20 cellular contexts compared by ENCODE assay signal in genomic region chr6:10584607-10585006, GRCh38.
DNase-seq lines count a peak whose midpoint lies in the region; ATAC-seq, FAIRE-seq and TF ChIP-seq lines count a peak whose summit lies in the region.
"Had no signal": no experiment of that assay in that cellular context is flagged by ENCODE, and none has a peak within 500 bp of the region (broad histone marks: within the 10 kb centered on the region; RNA-seq: fewer than 3 reads in every experiment).

No MANE protein-coding gene starts in this region.

- no TSS peak for BruUV-seq in HepG2 (replicated peaks; lab: Mats Ljungman, UMichigan)

- no peak overlapping the region for H2AFZ ChIP-seq in HepG2 (ENCODE audit: low read length)
- no peak overlapping the region for H2AFZ ChIP-seq in trophoblast cell (ENCODE audit: insufficient read depth, low read length, poor library complexity)
- no peak overlapping the region for H2AFZ ChIP-seq in Karpas-422 (ENCODE audit: low read length)
- H2AFZ ChIP-seq: PC-9 had no signal

- FAIRE-seq in HepG2 (lab: Jason Lieb, UNC) (no peak), D721Med (lab: Jason Lieb, UNC) (no peak)
- FAIRE-seq: A204.1, GM12878, GM18507 had no signal

- no peak overlapping the region for H3K23ac ChIP-seq in trophoblast cell (ENCODE audit: low read length)

- H3K79me1 ChIP-seq in trophoblast cell (ENCODE audit: low read length): peaks cover 12% of the 10 kb centered on the region

- no peak overlapping the region for H3K4ac ChIP-seq in trophoblast cell (ENCODE audit: low read depth, low read length)

- H3K4me3 ChIP-seq in liver (ENCODE audit: low read depth in 1 of 3, low read length in 3 of 3) (no peak overlapping the region), HepG2 (replicated peaks in 1 of 3; ENCODE audit: insufficient read depth in 1 of 3, low read depth in 2 of 3, low read length in 3 of 3) (no peak overlapping the region), trophoblast cell (ENCODE audit: low read depth, low read length) (no peak overlapping the region), Karpas-422 (ENCODE audit: low read length) (no peak overlapping the region)
- H3K4me3 ChIP-seq: GM12878, PC-9 had no signal

- no peaks in the 10 kb centered on the region for H3K9me2 ChIP-seq in Karpas-422 (replicated peaks; ENCODE audit: insufficient read depth, low read length)

- H3K4me1 ChIP-seq in liver (ENCODE audit: control insufficient read depth in 4 of 4, insufficient read depth in 4 of 4, low read length in 3 of 4) (peaks cover 3 to 19% (median 15%) of the 10 kb centered on the region in 4 donors), HepG2 (ENCODE audit: insufficient read depth, low read length) (peaks cover 27% of the 10 kb centered on the region), trophoblast cell (ENCODE audit: control insufficient read depth in 1 of 2, insufficient read depth in 2 of 2, low read length in 2 of 2) (peaks cover 26 to 46% of the 10 kb centered on the region in 2 experiments), Karpas-422 (ENCODE audit: low read length) (peaks cover 34% of the 10 kb centered on the region)

- no peak overlapping the region for H3K4me2 ChIP-seq in HepG2 (ENCODE audit: low read depth, low read length)
- H3K4me2 ChIP-seq in trophoblast cell (ENCODE audit: low read length): no peak overlapping the region
- no peak overlapping the region for H3K4me2 ChIP-seq in Karpas-422 (ENCODE audit: low read depth, low read length, poor library complexity, severe bottlenecking)
- H3K4me2 ChIP-seq: PC-9 had no signal

- H3K9ac ChIP-seq in liver (ENCODE audit: low read depth in 1 of 2, low read length in 2 of 2) (no peak overlapping the region), HepG2 (ENCODE audit: insufficient read depth, low read depth, low read length) (no peak overlapping the region), trophoblast cell (ENCODE audit: low read length) (no peak overlapping the region), Karpas-422 (ENCODE audit: low read length) (no peak overlapping the region)

- no peak overlapping the region for H3K18ac ChIP-seq in trophoblast cell (ENCODE audit: low read length)

- no peak for TF ChIP-seq RAD21 in liver (IDR thresholded peaks at IDR 0.05)
- TF ChIP-seq RAD21 in HepG2 (CRISPR knock-in tag; IDR thresholded peaks at IDR 0.05): no peak

- no peak overlapping the region for H4K91ac ChIP-seq in trophoblast cell (ENCODE audit: low read depth, low read length)

- H3K9me3 ChIP-seq in liver (ENCODE audit: control insufficient read depth in 4 of 4, low read length in 3 of 4): no peaks in the 10 kb centered on the region
- H3K9me3 ChIP-seq in HepG2 (ENCODE audit: low read length): no peaks in the 10 kb centered on the region
- peaks cover 2% of the 10 kb centered on the region for H3K9me3 ChIP-seq in trophoblast cell (ENCODE audit: insufficient read depth, low read depth, low read length)
- H3K9me3 ChIP-seq in Karpas-422 (ENCODE audit: low read length): no peaks in the 10 kb centered on the region

- no peak overlapping the region for H4K12ac ChIP-seq in trophoblast cell (ENCODE audit: low read depth, low read length)

- TF ChIP-seq CTCF in liver (IDR thresholded peaks at IDR 0.05; ENCODE audit: low read depth, low read length, missing input control): no peak
- no peak for TF ChIP-seq CTCF in HepG2 (CRISPR knock-in tag; IDR thresholded peaks at IDR 0.05)
- TF ChIP-seq CTCF in D721Med (IDR thresholded peaks at IDR 0.05; ENCODE audit: insufficient read depth, missing control alignments): no peak

- in situ Hi-C loops in HepG2 (cut with HindIII; ENCODE audit: extremely low pct_ligation_motif_present, low pct_unique_long_range_greater_than_20kb): no loop called here

- intact Hi-C loops in HepG2 (cut with micrococcal nuclease; ENCODE audit: unreplicated experiment): no loop called here

- H3K27me3 ChIP-seq in liver (ENCODE audit: control insufficient read depth in 4 of 4, insufficient read depth in 4 of 4, low read length in 3 of 4) (no peaks in the 10 kb centered on the region), HepG2 (ENCODE audit: control insufficient read depth in 1 of 2, insufficient read depth in 2 of 2, low read length in 2 of 2) (no peaks in the 10 kb centered on the region; a peak in 1 of 5 replicates), trophoblast cell (ENCODE audit: insufficient read depth, low read length) (no peaks in the 10 kb centered on the region), Karpas-422 (ENCODE audit: low read length) (no peaks in the 10 kb centered on the region)

- CTCF ChIA-PET in HepG2 (lab: Yijun Ruan, JAX; ENCODE audit: low intra/inter-chr PET ratio, low total read pairs): no interaction called here

- H3K36me3 ChIP-seq in liver (ENCODE audit: control insufficient read depth in 4 of 4, insufficient read depth in 3 of 4, low read depth in 1 of 4, low read length in 3 of 4): no peaks in the 10 kb centered on the region
- no peaks in the 10 kb centered on the region; a peak in 2 of 5 replicates for H3K36me3 ChIP-seq in HepG2 (replicated peaks in 1 of 2; ENCODE audit: control insufficient read depth in 1 of 2, insufficient read depth in 2 of 2, low read length in 2 of 2)
- H3K36me3 ChIP-seq in trophoblast cell (ENCODE audit: control insufficient read depth in 1 of 2, insufficient read depth in 2 of 2, low read length in 2 of 2): no peaks in the 10 kb centered on the region
- H3K36me3 ChIP-seq in Karpas-422 (ENCODE audit: insufficient read depth, low read length): no peaks in the 10 kb centered on the region

- H3K14ac ChIP-seq in trophoblast cell (ENCODE audit: low read length): peak overlapping the region; percentile 2

- peak overlapping the region; percentile 54 for H2BK120ac ChIP-seq in trophoblast cell (ENCODE audit: insufficient read depth, low read length, poor library complexity)

- H4K20me1 ChIP-seq in HepG2 (ENCODE audit: insufficient read depth, low read length) (peaks cover 3% of the 10 kb centered on the region), Karpas-422 (ENCODE audit: insufficient read depth, low read depth, low read length) (no peaks in the 10 kb centered on the region)

- H4K8ac ChIP-seq in trophoblast cell (ENCODE audit: low read depth, low read length): no peak overlapping the region

- 88% methylated on average over 3 of the region's 3 CpGs for WGBS in liver
- 95% methylated on average over 3 of the region's 3 CpGs for WGBS in HepG2 (ENCODE audit: low lambda C conversion rate)
- WGBS in trophoblast cell (ENCODE audit: extremely low coverage, insufficient coverage, insufficient read length): no CpG with 5 or more reads among the region's 3 CpGs

- DNase-seq in HepG2 (ENCODE audit: low spot score): no peak
- DNase-seq in foreskin melanocyte: peak; percentile 30
- no peak for DNase-seq in trophoblast cell
- DNase-seq in stimulated activated CD4-positive, alpha-beta T cell treated with anti-CD3 and anti-CD28 coated beads, Interleukin-12 subunit alpha, Interleukin-12 subunit beta, amount 100 ng/mL, for 4 hours: no peak
- DNase-seq in Karpas-422: no peak
- no peak for DNase-seq in D721Med (ENCODE audit: insufficient read length, low spot score)
- DNase-seq: COR-L47, HFFc6, MM.1S, NCI-H1105, NCI-H1694 treated with DMSO at 0.1 percent for 48 hours, NCI-H446, PC-9 had no signal

- TF ChIP-seq EP300 in HepG2 (IDR thresholded peaks at IDR 0.05; ENCODE audit: low read depth in 2 of 2, low read length in 2 of 2) (no peak), HepG2 (CRISPR knock-in tag; IDR thresholded peaks at IDR 0.05; ENCODE audit: borderline replicate concordance) (no peak)

- H3K79me2 ChIP-seq in HepG2 (ENCODE audit: insufficient read depth, low read length) (no peaks in the 10 kb centered on the region), trophoblast cell (ENCODE audit: control insufficient read depth, insufficient read depth, low read length, poor library complexity) (peaks cover 6% of the 10 kb centered on the region), Karpas-422 (ENCODE audit: low read length) (peaks cover 82% of the 10 kb centered on the region)

- no peak overlapping the region for H2AK5ac ChIP-seq in trophoblast cell (ENCODE audit: low read length)

- H2BK12ac ChIP-seq in trophoblast cell (ENCODE audit: low read length): peak overlapping the region; percentile 6

- TF ChIP-seq POLR2A in HepG2 (IDR thresholded peaks at IDR 0.05; ENCODE audit: insufficient read depth in 1 of 2, low read depth in 2 of 2, low read length in 2 of 2): no peak

- ATAC-seq in HepG2 (no peak), HG03378 (IDR thresholded peaks at IDR 0.05; ENCODE audit: unreplicated experiment) (no peak)
- ATAC-seq: GM12878 had no signal

- H3K27ac ChIP-seq in liver (ENCODE audit: low read depth in 1 of 2, low read length in 2 of 2): no peak overlapping the region
- H3K27ac ChIP-seq in HepG2 (ENCODE audit: extremely low read length, insufficient read depth, low read length): no peak overlapping the region
- no peak overlapping the region for H3K27ac ChIP-seq in trophoblast cell (ENCODE audit: low read depth, low read length)
- no peak overlapping the region for H3K27ac ChIP-seq in Karpas-422 (ENCODE audit: low read length)
- H3K27ac ChIP-seq: C4-2B, HL-60, PC-9 had no signal

- POLR2A ChIA-PET in HepG2 (lab: Yijun Ruan, JAX): no interaction called here

- H2BK5ac ChIP-seq in trophoblast cell (ENCODE audit: low read depth, low read length, poor library complexity): peak overlapping the region; percentile 8

TF ChIP-seq in liver, 16 proteins besides CTCF, POLR2A, EP300 and RAD21:
- TF ChIP-seq TAF1 (conservative IDR thresholded peaks at IDR 0.05) (no peak), YY1 (IDR thresholded peaks at IDR 0.05) (peak; percentile 15)

TF ChIP-seq in HepG2, 621 proteins besides CTCF, POLR2A, EP300 and RAD21 (continues in another document):
- no peak for TF ChIP-seq TBX2 (CRISPR knock-in tag; IDR thresholded peaks at IDR 0.05; ENCODE audit: borderline replicate concordance)
- no peak for TF ChIP-seq MIER3 (CRISPR knock-in tag; IDR thresholded peaks at IDR 0.05; ENCODE audit: borderline replicate concordance)
- TF ChIP-seq ZNF441 (CRISPR knock-in tag; IDR thresholded peaks at IDR 0.05; ENCODE audit: borderline replicate concordance): no peak
- no peak for TF ChIP-seq ZNF557 (CRISPR knock-in tag; IDR thresholded peaks at IDR 0.05)
- no peak for TF ChIP-seq ZNF24 (IDR thresholded peaks at IDR 0.05)
- TF ChIP-seq, protein P1, sequence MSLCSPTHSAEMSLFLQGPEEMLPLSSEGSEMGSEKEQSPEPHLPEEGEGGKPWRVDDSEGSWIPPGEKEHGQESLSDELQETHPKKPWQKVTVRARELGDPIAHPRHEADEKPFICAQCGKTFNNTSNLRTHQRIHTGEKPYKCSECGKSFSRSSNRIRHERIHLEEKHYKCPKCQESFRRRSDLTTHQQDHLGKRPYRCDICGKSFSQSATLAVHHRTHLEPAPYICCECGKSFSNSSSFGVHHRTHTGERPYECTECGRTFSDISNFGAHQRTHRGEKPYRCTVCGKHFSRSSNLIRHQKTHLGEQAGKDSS (CRISPR knock-in tag; IDR thresholded peaks at IDR 0.05; ENCODE audit: borderline replicate concordance, low read depth): no peak
- no peak for TF ChIP-seq RFX1 (IDR thresholded peaks at IDR 0.05)
